ENCODE assay signal across 9 cellular contexts in genomic region chr4:153541426-153542096, GRCh38.
DNase-seq lines count a peak whose midpoint lies in the region; ATAC-seq, FAIRE-seq and TF ChIP-seq lines count a peak whose summit lies in the region.
"Had no signal": no experiment of that assay in that cellular context is flagged by ENCODE, and none has a peak within 500 bp of the region (broad histone marks: within the 10 kb centered on the region; RNA-seq: fewer than 3 reads in every experiment).

No MANE protein-coding gene starts in this region.

- peak; percentile 60 for FAIRE-seq in GM18507 (lab: Jason Lieb, UNC)

- no peaks in the 10 kb centered on the region for H3K27me3 ChIP-seq in adipocyte (replicated peaks; ENCODE audit: control insufficient read depth, insufficient read depth, low read length)
- no peaks in the 10 kb centered on the region for H3K27me3 ChIP-seq in osteoblast (ENCODE audit: insufficient read depth, low read length)
- H3K27me3 ChIP-seq: esophagus squamous epithelium had no signal

- H3K36me3 Mint-ChIP-seq in CD14-positive monocyte = peaks cover 28 to 50% of the 10 kb centered on the region in 2 donors

- DNase-seq in GM18507 (ENCODE audit: extremely low spot score, insufficient read length, low read depth) (no peak), adipocyte (ENCODE audit: low read depth) (peak; percentile 62), osteoblast (ENCODE audit: insufficient read length, low spot score, missing footprints) (peak; percentile 91), NCI-H446 treated with DMSO at 0.1 percent for 48 hours (lab: John Stamatoyannopoulos, UW) (no peak), islet precursor cell (no peak), CD14-positive monocyte (ENCODE audit: low spot score) (no peak)
- no peak for DNase-seq in activated effector memory CD4-positive, alpha-beta T cell treated with Interleukin-2 at 50 U/mL for 16 hours
- DNase-seq: esophagus squamous epithelium had no signal

- H3K4me3 Mint-ChIP-seq in CD14-positive monocyte = no peak overlapping the region

- peak overlapping the region; percentile 23 for H3K4me2 ChIP-seq in osteoblast (ENCODE audit: insufficient read depth, low read length)

- H3K27ac Mint-ChIP-seq in CD14-positive monocyte = peak overlapping the region in 2 of 7 donors; percentile 17 to 53

- H3K4me1 Mint-ChIP-seq in CD14-positive monocyte = peaks cover 11% of the 10 kb centered on the region

- no peaks in the 10 kb centered on the region for H3K9me3 ChIP-seq in adipocyte (ENCODE audit: control insufficient read depth, low read length)
- no peaks in the 10 kb centered on the region for H3K9me3 ChIP-seq in osteoblast (ENCODE audit: low read depth, low read length)
- H3K9me3 ChIP-seq: esophagus squamous epithelium had no signal

- no peak overlapping the region for H2AFZ ChIP-seq in osteoblast (ENCODE audit: low read length)

- H4K20me1 ChIP-seq in osteoblast (ENCODE audit: insufficient read depth, low read length) = peaks cover 12% of the 10 kb centered on the region

- peak overlapping the region; percentile 55 for H3K27ac ChIP-seq in osteoblast (ENCODE audit: low read depth, low read length)

- H3K9me3 Mint-ChIP-seq in CD14-positive monocyte = no peaks in the 10 kb centered on the region

- intact Hi-C loops in CD14-positive monocyte (cut with micrococcal nuclease) = no loop called here

- TF ChIP-seq CTCF in osteoblast (IDR thresholded peaks at IDR 0.05; ENCODE audit: extremely low read depth, low read depth, low read length) (peak; percentile 37), CD14-positive monocyte (IDR thresholded peaks at IDR 0.05) (no peak)

- peak; percentile 50 for ATAC-seq in HG03280 (IDR thresholded peaks at IDR 0.05; ENCODE audit: unreplicated experiment)

- peaks cover 0 to 2% (median 0%) of the 10 kb centered on the region in 3 donors for H3K27me3 Mint-ChIP-seq in CD14-positive monocyte (ENCODE audit: low read depth in 3 of 3)

- H3K4me3 ChIP-seq in adipocyte (ENCODE audit: low read length) (no peak overlapping the region), osteoblast (ENCODE audit: insufficient read depth, low read length) (no peak overlapping the region)
- H3K4me3 ChIP-seq: esophagus squamous epithelium had no signal

- H3K36me3 ChIP-seq in adipocyte (ENCODE audit: control insufficient read depth, insufficient read depth, low read length, severe bottlenecking) = no peaks in the 10 kb centered on the region
- no peaks in the 10 kb centered on the region for H3K36me3 ChIP-seq in osteoblast (ENCODE audit: insufficient read depth, low read length)
- H3K36me3 ChIP-seq: esophagus squamous epithelium had no signal

- peaks cover 19% of the 10 kb centered on the region for H3K4me1 ChIP-seq in adipocyte (ENCODE audit: control insufficient read depth, insufficient read depth, low read length)
- H3K4me1 ChIP-seq in osteoblast (ENCODE audit: insufficient read depth, low read length) = peaks cover 12% of the 10 kb centered on the region

- H3K79me2 ChIP-seq in osteoblast (ENCODE audit: insufficient read depth, low read length) = no peaks in the 10 kb centered on the region

- H3K9ac ChIP-seq in adipocyte (ENCODE audit: low read length) = no peak overlapping the region

Comparison
In these comparisons a context has a peak if more than half of its experiments do, and no peak if none do; other contexts are left out.
1. DNase-seq: peak in adipocyte (single experiment) and osteoblast (single experiment); none in GM18507 (single experiment), activated effector memory CD4-positive, alpha-beta T cell treated with Interleukin-2 at 50 U/mL for 16 hours (single experiment), NCI-H446 treated with DMSO at 0.1 percent for 48 hours (single experiment), islet precursor cell (single experiment) and CD14-positive monocyte (single experiment).